Comparison of ENCODE assay signal across 8 cellular contexts in genomic region chr20:59455392-59456341, GRCh38.
A peak's percentile ranks its signal among the peaks of the same experiment; 100 is the strongest.
DNase-seq lines count a peak whose midpoint lies in the region; ATAC-seq and TF ChIP-seq lines count a peak whose summit lies in the region.

No MANE protein-coding gene starts in this region.

- no peak overlapping the region for H3K9ac ChIP-seq in liver (ENCODE audit: low read depth in 1 of 2, low read length in 2 of 2)

- peaks cover 0 to 6% (median 2%) of the 10 kb centered on the region in 4 donors for H3K4me1 ChIP-seq in liver (ENCODE audit: control insufficient read depth in 4 of 4, insufficient read depth in 4 of 4, low read length in 3 of 4)

- H3K4me3 ChIP-seq in MG63 (no peak overlapping the region), cardiac fibroblast (replicated peaks in 1 of 2; ENCODE audit: low read depth in 2 of 2, low read length in 2 of 2) (no peak overlapping the region), liver (ENCODE audit: low read depth in 1 of 3, low read length in 3 of 3) (no peak overlapping the region)

- H3K9me3 ChIP-seq in MG63 = no peaks in the 10 kb centered on the region
- H3K9me3 ChIP-seq in liver (ENCODE audit: control insufficient read depth in 4 of 4, low read length in 3 of 4) = peaks cover 0 to 8% (median 4%) of the 10 kb centered on the region in 4 donors

- H3K36me3 ChIP-seq in MG63 = no peaks in the 10 kb centered on the region
- no peaks in the 10 kb centered on the region for H3K36me3 ChIP-seq in liver (ENCODE audit: control insufficient read depth in 4 of 4, insufficient read depth in 3 of 4, low read depth in 1 of 4, low read length in 3 of 4)

- ATAC-seq in HG03196 (IDR thresholded peaks at IDR 0.05; ENCODE audit: unreplicated experiment) = no peak

- peak; percentile 44 for DNase-seq in DMS114 treated with DMSO at 0.1 percent for 48 hours (lab: John Stamatoyannopoulos, UW; ENCODE audit: unreplicated experiment)
- DNase-seq in MG63 = peak; percentile 70
- peak; percentile 3 to 17 for DNase-seq in cardiac fibroblast (ENCODE audit: low read depth in 2 of 2)
- no peak for DNase-seq in SKM-1 treated with dmso at 0.1 percent for 144 hours (lab: John Stamatoyannopoulos, UW; ENCODE audit: unreplicated experiment)
- DNase-seq in NCI-H2081 treated with DMSO at 0.1 percent for 48 hours (lab: John Stamatoyannopoulos, UW) = no peak
- DNase-seq in SKM-1 (lab: John Stamatoyannopoulos, UW; ENCODE audit: unreplicated experiment) = no peak

- TF ChIP-seq RAD21 in liver (IDR thresholded peaks at IDR 0.05) = peak; percentile 68 to 71

- TF ChIP-seq CTCF in cardiac fibroblast (IDR thresholded peaks at IDR 0.05; ENCODE audit: low read depth, low read length) (peak; percentile 16), liver (IDR thresholded peaks at IDR 0.05; ENCODE audit: low read depth, low read length, missing input control) (peak; percentile 41)

- H3K27me3 ChIP-seq in MG63 = no peaks in the 10 kb centered on the region
- peaks cover 0 to 6% (median 0%) of the 10 kb centered on the region in 4 donors for H3K27me3 ChIP-seq in liver (ENCODE audit: control insufficient read depth in 4 of 4, insufficient read depth in 4 of 4, low read length in 3 of 4)

- H3K27ac ChIP-seq in liver (ENCODE audit: low read depth in 1 of 2, low read length in 2 of 2) = no peak overlapping the region

- WGBS in liver = 43% methylated on average over 8 of the region's 8 CpGs

TF ChIP-seq in liver, 16 proteins besides CTCF, POLR2A, EP300 and RAD21:
- TF ChIP-seq ATF3 (IDR thresholded peaks at IDR 0.05) (no peak), HNF4A (conservative IDR thresholded peaks at IDR 0.05) (peak in 1 of 2 donors; percentile 12)

Comparison
In these comparisons a context has a peak if more than half of its experiments do, and no peak if none do; other contexts are left out.
1. DNase-seq: peak in DMS114 treated with DMSO at 0.1 percent for 48 hours (single experiment), MG63 (single experiment) and cardiac fibroblast (2 of 2); none in SKM-1 treated with dmso at 0.1 percent for 144 hours (single experiment), NCI-H2081 treated with DMSO at 0.1 percent for 48 hours (single experiment) and SKM-1 (single experiment).